In genomic region chr19:9917322-9917721, GRCh38 we compare ENCODE assay signal across 9 cellular contexts. TPM values are rescaled to one million over a fixed set of nuclear protein-coding genes. Genes with fewer than 3 reads are reported as not detected.
DNase-seq lines count a peak whose midpoint lies in the region; ATAC-seq and TF ChIP-seq lines count a peak whose summit lies in the region.
"Had no signal": no experiment of that assay in that cellular context is flagged by ENCODE, and none has a peak within 500 bp of the region (broad histone marks: within the 10 kb centered on the region; RNA-seq: fewer than 3 reads in every experiment).

No MANE protein-coding gene starts in this region.

- no peak for TF ChIP-seq POLR2A in heart left ventricle (IDR thresholded peaks at IDR 0.05)

- H3K9me3 ChIP-seq in Karpas-422 (ENCODE audit: low read length), result no peaks in the 10 kb centered on the region
- no peaks in the 10 kb centered on the region for H3K9me3 ChIP-seq in T-helper 17 cell (ENCODE audit: control insufficient read depth, low read length, poor library complexity, severe bottlenecking)
- H3K9me3 ChIP-seq in heart left ventricle, result no peaks in the 10 kb centered on the region
- H3K9me3 ChIP-seq in upper lobe of right lung, result no peaks in the 10 kb centered on the region

- no peaks in the 10 kb centered on the region for H3K79me2 ChIP-seq in Karpas-422 (ENCODE audit: low read length)

- no peaks in the 10 kb centered on the region for H3K27me3 ChIP-seq in Karpas-422 (ENCODE audit: low read length)
- H3K27me3 ChIP-seq in heart left ventricle, result peaks cover 9 to 38% (median 24%) of the 10 kb centered on the region in 9 donors
- peaks cover 10% of the 10 kb centered on the region for H3K27me3 ChIP-seq in upper lobe of right lung

- H3K36me3 Mint-ChIP-seq in Calu3 (ENCODE audit: insufficient read depth, unreplicated experiment) (no peaks in the 10 kb centered on the region), T-helper 17 cell (ENCODE audit: low read depth) (no peaks in the 10 kb centered on the region)
- no peaks in the 10 kb centered on the region for H3K36me3 Mint-ChIP-seq in T-helper 2 cell treated with Interferon-gamma antibody and Interleukin-4, amounts not matched to agents 5 μg/mL and 100 μg/mL, for 36 hours (ENCODE audit: low read depth)
- H3K36me3 Mint-ChIP-seq: activated naive CD4-positive, alpha-beta T cell treated with anti-CD3 and anti-CD28 coated beads, Interleukin-2, amount 50 U/mL, for 72 hours had no signal

- H3K36me3 ChIP-seq in Karpas-422 (ENCODE audit: insufficient read depth, low read length), result no peaks in the 10 kb centered on the region
- no peaks in the 10 kb centered on the region for H3K36me3 ChIP-seq in heart left ventricle
- no peaks in the 10 kb centered on the region for H3K36me3 ChIP-seq in upper lobe of right lung

- CTCF ChIA-PET in Calu3 (lab: Charles Lee), result no interaction called here

- H3K27me3 Mint-ChIP-seq in Calu3 (ENCODE audit: unreplicated experiment) (no peaks in the 10 kb centered on the region), T-helper 17 cell (peaks cover 25% of the 10 kb centered on the region)
- H3K27me3 Mint-ChIP-seq in T-helper 2 cell treated with Interferon-gamma antibody and Interleukin-4, amounts not matched to agents 5 μg/mL and 100 μg/mL, for 36 hours (ENCODE audit: low read depth), result peaks cover 14% of the 10 kb centered on the region

- intact Hi-C loops in Calu3 (cut with micrococcal nuclease; ENCODE audit: unreplicated experiment) (no loop called here), heart left ventricle (cut with DNase I) (no loop called here), upper lobe of right lung (cut with DNase I) (no loop called here)

- peak; percentile 40 for DNase-seq in Calu3
- DNase-seq in Karpas-422, result peak; percentile 69
- no peak for DNase-seq in T-helper 17 cell
- peak in 1 of 5 donors; percentile 20 for DNase-seq in heart left ventricle
- DNase-seq in upper lobe of right lung, result no peak
- no peak for DNase-seq in T-helper 2 cell treated with Interferon-gamma antibody and Interleukin-4, amounts not matched to agents 5 μg/mL and 100 μg/mL, for 36 hours (ENCODE audit: low spot score)
- DNase-seq in activated effector memory CD4-positive, alpha-beta T cell treated with anti-CD3 and anti-CD28 coated beads, Interleukin-2, amount 50 U/mL, for 16 hours, result no peak

- H3K4me1 Mint-ChIP-seq in Calu3 (ENCODE audit: low read depth, unreplicated experiment) (peaks cover 14% of the 10 kb centered on the region), T-helper 17 cell (peaks cover 4% of the 10 kb centered on the region)
- H3K4me1 Mint-ChIP-seq in T-helper 2 cell treated with Interferon-gamma antibody and Interleukin-4, amounts not matched to agents 5 μg/mL and 100 μg/mL, for 36 hours (ENCODE audit: low read depth), result peaks cover 9% of the 10 kb centered on the region

- no peak for TF ChIP-seq CTCF in Calu3 (IDR thresholded peaks at IDR 0.05; ENCODE audit: unreplicated experiment)
- TF ChIP-seq CTCF in heart left ventricle (IDR thresholded peaks at IDR 0.05), result no peak
- no peak for TF ChIP-seq CTCF in upper lobe of right lung (IDR thresholded peaks at IDR 0.05)

- 3 to 9% (median 6%) methylated on average over 3 of the region's 3 CpGs for WGBS in heart left ventricle, 4 donors

- H3K27ac Mint-ChIP-seq in Calu3 (ENCODE audit: unreplicated experiment) (no peak overlapping the region), T-helper 17 cell (peak overlapping the region; percentile 32)
- H3K27ac Mint-ChIP-seq in T-helper 2 cell treated with Interferon-gamma antibody and Interleukin-4, amounts not matched to agents 5 μg/mL and 100 μg/mL, for 36 hours, result no peak overlapping the region

- H3K4me1 ChIP-seq in Karpas-422 (ENCODE audit: low read length) (no peaks in the 10 kb centered on the region), heart left ventricle (peaks cover 0 to 21% (median 11%) of the 10 kb centered on the region in 12 donors), upper lobe of right lung (peaks cover 10% of the 10 kb centered on the region)

- no peak overlapping the region for H3K4me3 Mint-ChIP-seq in Calu3 (ENCODE audit: low read depth, unreplicated experiment)
- H3K4me3 Mint-ChIP-seq in T-helper 17 cell, result no peak overlapping the region
- H3K4me3 Mint-ChIP-seq in T-helper 2 cell treated with Interferon-gamma antibody and Interleukin-4, amounts not matched to agents 5 μg/mL and 100 μg/mL, for 36 hours, result no peak overlapping the region

- no peak overlapping the region for H2AFZ ChIP-seq in Karpas-422 (ENCODE audit: low read length)

- BruUV-seq in Calu3 (replicated peaks; lab: Mats Ljungman, UMichigan), result no TSS peak

- H4K20me1 ChIP-seq in Karpas-422 (ENCODE audit: insufficient read depth, low read depth, low read length), result no peaks in the 10 kb centered on the region

- no peak overlapping the region for H3K4me3 ChIP-seq in Karpas-422 (ENCODE audit: low read length)
- no peak overlapping the region for H3K4me3 ChIP-seq in heart left ventricle
- no peak overlapping the region for H3K4me3 ChIP-seq in upper lobe of right lung

- no peaks in the 10 kb centered on the region for H3K9me3 Mint-ChIP-seq in Calu3 (ENCODE audit: low read depth, unreplicated experiment)
- H3K9me3 Mint-ChIP-seq in T-helper 2 cell treated with Interferon-gamma antibody and Interleukin-4, amounts not matched to agents 5 μg/mL and 100 μg/mL, for 36 hours, result no peaks in the 10 kb centered on the region
- H3K9me3 Mint-ChIP-seq: activated naive CD4-positive, alpha-beta T cell treated with anti-CD3 and anti-CD28 coated beads, Interleukin-2, amount 50 U/mL, for 72 hours had no signal

- H3K9me2 ChIP-seq in Karpas-422 (replicated peaks; ENCODE audit: insufficient read depth, low read length), result no peaks in the 10 kb centered on the region

- no peak overlapping the region for H3K4me2 ChIP-seq in Karpas-422 (ENCODE audit: low read depth, low read length, poor library complexity, severe bottlenecking)

- H3K27ac ChIP-seq in Karpas-422 (ENCODE audit: low read length) (no peak overlapping the region), heart left ventricle (no peak overlapping the region), upper lobe of right lung (no peak overlapping the region)

- no peak for ATAC-seq in T-helper 17 cell
- peak in 3 of 4 donors; percentile 69 to 81 (median 77) for ATAC-seq in heart left ventricle
- ATAC-seq in upper lobe of right lung, result peak; percentile 59
- ATAC-seq in HG03442 (IDR thresholded peaks at IDR 0.05; ENCODE audit: unreplicated experiment), result no peak

- H3K9ac ChIP-seq in Karpas-422 (ENCODE audit: low read length), result no peak overlapping the region

RNA-seq across cellular contexts. Expression of gene OLFM2, which starts 19.0 kb away (rescaled TPM):
- total RNA-seq in Calu3 (2022) (11.2 and 14.9 TPM in 2 replicates), T-helper 17 cell (1 to 10 TPM; 3.1 to 3.9 TPM), heart left ventricle (1 to 10 TPM in 7 of 9 donors, under 1 TPM in 2; 0.67 to 4.6 (median 2.4) TPM), upper lobe of right lung (14.6 TPM)
- total RNA-seq in Karpas-422 (2014; rRNA removed; shearing (Covaris generic); ENCODE audit: low replicate concordance), result not detected in 2 replicates
- polyA plus RNA-seq in heart left ventricle, result 1 to 10 TPM; 2.2 to 3.0 TPM

Comparison
In these comparisons a context has a peak if more than half of its experiments do, and no peak if none do; other contexts are left out.
1. DNase-seq: peak in Calu3 (single experiment) and Karpas-422 (single experiment); none in T-helper 17 cell (0 of 3), upper lobe of right lung (single experiment), T-helper 2 cell treated with Interferon-gamma antibody and Interleukin-4, amounts not matched to agents 5 μg/mL and 100 μg/mL, for 36 hours (single experiment) and activated effector memory CD4-positive, alpha-beta T cell treated with anti-CD3 and anti-CD28 coated beads, Interleukin-2, amount 50 U/mL, for 16 hours (single experiment).
2. ATAC-seq: peak in heart left ventricle (3 of 4) and upper lobe of right lung (single experiment); none in T-helper 17 cell (single experiment) and HG03442 (single experiment).